8 cellular contexts compared by ENCODE assay signal in genomic region chr18:111292-112014, GRCh38. TPM values are rescaled to one million over a fixed set of nuclear protein-coding genes. Genes with fewer than 3 reads are reported as not detected.
DNase-seq lines count a peak whose midpoint lies in the region; ATAC-seq and TF ChIP-seq lines count a peak whose summit lies in the region.

No MANE protein-coding gene starts in this region.

- TF ChIP-seq CTCF in LNCaP clone FGC (IDR thresholded peaks at IDR 0.05; ENCODE audit: control insufficient read depth, extremely low read depth, insufficient read depth): 0 out of 2 replicates have a peak, but pooled peaks have one; percentile 2
- no peak for TF ChIP-seq CTCF in glutamatergic neuron (IDR thresholded peaks at IDR 0.05; ENCODE audit: partially characterized antibody, unreplicated experiment)
- TF ChIP-seq CTCF in psoas muscle (IDR thresholded peaks at IDR 0.05): no peak

- intact Hi-C loops in activated T-helper 2 cell treated with anti-CD3 and anti-CD28 coated beads, Interferon-gamma antibody, Interleukin-2, Interleukin-4, amounts not matched to agents 10 μg/mL and 5 μg/mL and 100 μg/mL, durations not matched to agents 14 hours and 24 hours and 36 hours (cut with micrococcal nuclease): loop anchor here (5.0 kb wide), 2 partner anchors 46 to 156 kb away; partner anchors contain the start of genes THOC1 and USP14
- intact Hi-C loops in psoas muscle (cut with DNase I): no loop called here

- H3K4me3 Mint-ChIP-seq in activated T-helper 2 cell treated with anti-CD3 and anti-CD28 coated beads, Interferon-gamma antibody, Interleukin-2, Interleukin-4, amounts not matched to agents 10 μg/mL and 5 μg/mL and 100 μg/mL, durations not matched to agents 14 hours and 24 hours and 36 hours (ENCODE audit: low read depth): peak overlapping the region; percentile 74
- peak overlapping the region; percentile 90 for H3K4me3 Mint-ChIP-seq in glutamatergic neuron (ENCODE audit: unreplicated experiment)

- no peaks in the 10 kb centered on the region for H3K4me1 ChIP-seq in psoas muscle

- no peaks in the 10 kb centered on the region for H3K36me3 ChIP-seq in psoas muscle (ENCODE audit: insufficient read depth in 1 of 2, low read depth in 1 of 2)

- peak overlapping the region; percentile 34 for H3K27ac Mint-ChIP-seq in activated T-helper 2 cell treated with anti-CD3 and anti-CD28 coated beads, Interferon-gamma antibody, Interleukin-2, Interleukin-4, amounts not matched to agents 10 μg/mL and 5 μg/mL and 100 μg/mL, durations not matched to agents 14 hours and 24 hours and 36 hours
- peak overlapping the region; percentile 85 for H3K27ac Mint-ChIP-seq in glutamatergic neuron (ENCODE audit: unreplicated experiment)

- peaks cover 9% of the 10 kb centered on the region for H3K27me3 Mint-ChIP-seq in activated T-helper 2 cell treated with anti-CD3 and anti-CD28 coated beads, Interferon-gamma antibody, Interleukin-2, Interleukin-4, amounts not matched to agents 10 μg/mL and 5 μg/mL and 100 μg/mL, durations not matched to agents 14 hours and 24 hours and 36 hours (ENCODE audit: low read depth)
- peaks cover 32% of the 10 kb centered on the region for H3K27me3 Mint-ChIP-seq in glutamatergic neuron (ENCODE audit: unreplicated experiment)

- 18 to 31% (median 29%) methylated on average over 32 to 42 of the region's 42 CpGs for WGBS in psoas muscle, 3 donors

- peak overlapping the region; percentile 33 for H3K4me3 ChIP-seq in LNCaP clone FGC (ENCODE audit: low read depth, low read length)
- H3K4me3 ChIP-seq in psoas muscle: peak overlapping the region; percentile 59

- H3K9me3 Mint-ChIP-seq in activated T-helper 2 cell treated with anti-CD3 and anti-CD28 coated beads, Interferon-gamma antibody, Interleukin-2, Interleukin-4, amounts not matched to agents 10 μg/mL and 5 μg/mL and 100 μg/mL, durations not matched to agents 14 hours and 24 hours and 36 hours: peaks cover 30% of the 10 kb centered on the region
- peaks cover 46% of the 10 kb centered on the region for H3K9me3 Mint-ChIP-seq in glutamatergic neuron (ENCODE audit: unreplicated experiment)

- peak in 3 of 4 donors; percentile 15 to 47 (median 30) for ATAC-seq in psoas muscle
- no peak for ATAC-seq in GM21423 (IDR thresholded peaks at IDR 0.05; ENCODE audit: unreplicated experiment)
- ATAC-seq in HG02610 (IDR thresholded peaks at IDR 0.05; ENCODE audit: unreplicated experiment): no peak

- DNase-seq in EH (ENCODE audit: low read depth) (peak; percentile 51), LNCaP clone FGC (ENCODE audit: low read depth) (no peak), glutamatergic neuron (peak; percentile 90), psoas muscle (peak; percentile 68 to 72), DMS53 treated with DMSO at 0.1 percent for 48 hours (lab: John Stamatoyannopoulos, UW; ENCODE audit: unreplicated experiment) (no peak)
- peak; percentile 62 for DNase-seq in activated T-helper 2 cell treated with anti-CD3 and anti-CD28 coated beads, Interferon-gamma antibody, Interleukin-2, Interleukin-4, amounts not matched to agents 10 μg/mL and 5 μg/mL and 100 μg/mL, durations not matched to agents 14 hours and 24 hours and 36 hours (ENCODE audit: low spot score)

- no peaks in the 10 kb centered on the region for H3K9me3 ChIP-seq in psoas muscle

- H3K36me3 Mint-ChIP-seq in activated T-helper 2 cell treated with anti-CD3 and anti-CD28 coated beads, Interferon-gamma antibody, Interleukin-2, Interleukin-4, amounts not matched to agents 10 μg/mL and 5 μg/mL and 100 μg/mL, durations not matched to agents 14 hours and 24 hours and 36 hours (ENCODE audit: low read depth): peaks cover 3% of the 10 kb centered on the region
- peaks cover 22% of the 10 kb centered on the region for H3K36me3 Mint-ChIP-seq in glutamatergic neuron (ENCODE audit: unreplicated experiment)

- peaks cover 0 to 2% (median 0%) of the 10 kb centered on the region in 3 donors for H3K27me3 ChIP-seq in psoas muscle (ENCODE audit: insufficient read depth in 3 of 3, low read length in 2 of 3)

- peak overlapping the region; percentile 46 for H3K27ac ChIP-seq in psoas muscle

- H3K4me1 Mint-ChIP-seq in activated T-helper 2 cell treated with anti-CD3 and anti-CD28 coated beads, Interferon-gamma antibody, Interleukin-2, Interleukin-4, amounts not matched to agents 10 μg/mL and 5 μg/mL and 100 μg/mL, durations not matched to agents 14 hours and 24 hours and 36 hours (ENCODE audit: low read depth): peaks cover 9% of the 10 kb centered on the region
- H3K4me1 Mint-ChIP-seq in glutamatergic neuron (ENCODE audit: low read depth, unreplicated experiment): peaks cover 3% of the 10 kb centered on the region

RNA-seq across cellular contexts. Expression of gene USP14, which starts 46.9 kb away (rescaled TPM):
- total RNA-seq in activated T-helper 2 cell treated with anti-CD3 and anti-CD28 coated beads, Interferon-gamma antibody, Interleukin-2, Interleukin-4, amounts not matched to agents 10 μg/mL and 5 μg/mL and 100 μg/mL, durations not matched to agents 14 hours and 24 hours and 36 hours: 89.7 and 98.4 TPM in 2 replicates
- 92.4 TPM for total RNA-seq in glutamatergic neuron (ENCODE audit: unreplicated experiment)
- 10 to 100 TPM; 59.7 to 76.1 (median 72.8) TPM for total RNA-seq in psoas muscle
- polyA plus RNA-seq in psoas muscle: 100 to 1,000 TPM in 1 of 3 donors, 10 to 100 TPM in 2; 40.7 to 166 (median 73.5) TPM

Comparison
In these comparisons a context has a peak if more than half of its experiments do, and no peak if none do; other contexts are left out.
1. DNase-seq: peak in EH (single experiment), activated T-helper 2 cell treated with anti-CD3 and anti-CD28 coated beads, Interferon-gamma antibody, Interleukin-2, Interleukin-4, amounts not matched to agents 10 μg/mL and 5 μg/mL and 100 μg/mL, durations not matched to agents 14 hours and 24 hours and 36 hours (single experiment), glutamatergic neuron (single experiment) and psoas muscle (2 of 2); none in LNCaP clone FGC (single experiment) and DMS53 treated with DMSO at 0.1 percent for 48 hours (single experiment).
2. ATAC-seq: peak in psoas muscle (3 of 4); none in GM21423 (single experiment) and HG02610 (single experiment).